In genomic region chr7:113118074-113118959, GRCh38 we compare ENCODE assay signal across 8 cellular contexts. TPM values are rescaled to one million over a fixed set of nuclear protein-coding genes. Genes with fewer than 3 reads are reported as not detected.
DNase-seq lines count a peak whose midpoint lies in the region; ATAC-seq, FAIRE-seq and TF ChIP-seq lines count a peak whose summit lies in the region.

Gene SMIM30 (minus strand): TSS chr7:113118554. CDS start chr7:113117578, 976 bp downstream.

- H3K9me3 ChIP-seq in kidney (ENCODE audit: control insufficient read depth in 1 of 2, low read length in 2 of 2) = no peaks in the 10 kb centered on the region

- peak within 1 kb of the TSS; percentile 45 to 56 for H3K27ac ChIP-seq in kidney (ENCODE audit: low read depth in 2 of 2, low read length in 2 of 2)

- H3K4me3 ChIP-seq in AG09309 (ENCODE audit: control insufficient read depth, low read depth, low read length) (peak within 1 kb of the TSS; percentile 59), kidney (ENCODE audit: low read length in 2 of 2) (peak within 1 kb of the TSS; percentile 90 to 98)

- TF ChIP-seq CTCF in AG09309 (IDR thresholded peaks at IDR 0.05; ENCODE audit: control insufficient read depth, insufficient read depth, low read depth, low read length, missing control alignments) (no peak), kidney (IDR thresholded peaks at IDR 0.05; ENCODE audit: borderline replicate concordance, extremely low read depth, insufficient read depth) (no peak)

- H3K36me3 ChIP-seq in kidney (ENCODE audit: control insufficient read depth in 1 of 2, insufficient read depth in 2 of 2, low read length in 2 of 2) = no peaks in the 10 kb centered on the region

- H3K9ac ChIP-seq in kidney (ENCODE audit: low read length in 2 of 2) = peak within 1 kb of the TSS; percentile 49 to 63

- intact Hi-C loops in kidney (cut with DNase I) = no loop called here

- ATAC-seq in GM19025 (IDR thresholded peaks at IDR 0.05; ENCODE audit: low read depth, unreplicated experiment) (peak; percentile 99), HG03342 (IDR thresholded peaks at IDR 0.05; ENCODE audit: unreplicated experiment) (peak; percentile 99)
- peak; percentile 100 for ATAC-seq in activated CD4-positive, CD25-positive, alpha-beta regulatory T cell treated with anti-CD3 and anti-CD28 coated beads, Interleukin-2, amount 50 U/mL, for 24 hours

- DNase-seq in AG09309 (ENCODE audit: low read depth) (peak; percentile 48), NCI-H446 treated with DMSO at 0.1 percent for 48 hours (lab: John Stamatoyannopoulos, UW) (peak; percentile 82), cerebellar cortex (ENCODE audit: low spot score) (peak; percentile 96), kidney (peak; percentile 97)
- DNase-seq in stimulated activated CD4-positive, alpha-beta T cell treated with anti-CD3 and anti-CD28 coated beads, Interleukin-15, amount 100 ng/mL, for 24 hours = peak; percentile 92

- peak; percentile 96 for FAIRE-seq in kidney (lab: Jason Lieb, UNC)

- H3K4me1 ChIP-seq in kidney (ENCODE audit: control insufficient read depth in 1 of 2, insufficient read depth in 1 of 2, low read depth in 1 of 2, low read length in 2 of 2) = no peaks in the 10 kb centered on the region

RNA-seq across cellular contexts. Expression of gene SMIM30, which starts in this region (rescaled TPM):
- 42.9 TPM for total RNA-seq in kidney
- polyA plus RNA-seq in kidney (ENCODE audit: insufficient read depth, low read depth, low replicate concordance) = 102 TPM

Comparison
In these comparisons a context has a peak if more than half of its experiments do, and no peak if none do; other contexts are left out.
1. Peak in every context shown above with its lines: DNase-seq, ATAC-seq, H3K4me3 ChIP-seq and H3K27ac ChIP-seq.